8 cellular contexts compared by ENCODE assay signal in the genomic region with DNA sequence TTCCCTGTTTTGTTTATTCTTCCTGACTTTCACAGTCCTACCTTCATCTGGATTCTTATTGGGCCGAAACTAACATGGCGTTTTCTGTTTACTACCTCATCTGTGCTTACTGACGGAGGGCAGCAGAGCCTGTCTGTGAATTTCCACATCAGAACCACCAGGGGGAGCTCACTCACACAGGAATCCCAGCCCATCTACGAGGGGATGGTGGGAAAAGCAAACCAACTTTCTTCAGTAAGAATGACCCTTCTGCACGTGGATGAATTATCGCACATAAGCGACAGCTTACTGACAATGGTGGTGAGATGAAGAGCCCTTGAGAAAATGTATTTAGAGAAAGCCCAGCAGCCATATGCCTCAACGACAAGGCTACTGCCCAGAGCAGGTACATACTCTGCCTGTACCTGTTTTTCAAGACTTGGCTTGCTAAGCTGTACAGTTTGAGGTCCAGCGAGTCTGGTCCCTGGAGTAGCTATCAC. TPM values are rescaled to one million over a fixed set of nuclear protein-coding genes. Genes with fewer than 3 reads are reported as not detected.
DNase-seq lines count a peak whose midpoint lies in the region; ATAC-seq and TF ChIP-seq lines count a peak whose summit lies in the region.

No MANE protein-coding gene starts in this region.

- H3K27ac Mint-ChIP-seq in CD4-positive, alpha-beta T cell = no peak overlapping the region
- H3K27ac Mint-ChIP-seq in activated naive CD4-positive, alpha-beta T cell treated with anti-CD3 and anti-CD28 coated beads, Interleukin-2, amount 10 ng/mL, durations not matched to agents 7 days and 5 days = no peak overlapping the region

- peak; percentile 27 to 53 (median 42) for DNase-seq in CD4-positive, alpha-beta T cell
- peak; percentile 67 for DNase-seq in MV-4-11 (lab: John Stamatoyannopoulos, UW)
- DNase-seq in SK-N-SH = peak; percentile 81
- DNase-seq in activated naive CD4-positive, alpha-beta T cell treated with anti-CD3 and anti-CD28 coated beads, Interleukin-2, amount 10 ng/mL, durations not matched to agents 7 days and 5 days = peak; percentile 67
- peak; percentile 58 for DNase-seq in glomerular endothelial cell (ENCODE audit: extremely low read depth, low read depth, low spot score)
- peak; percentile 64 to 69 for DNase-seq in uterus

- H3K4me3 Mint-ChIP-seq in CD4-positive, alpha-beta T cell = no peak overlapping the region
- no peak overlapping the region for H3K4me3 Mint-ChIP-seq in activated naive CD4-positive, alpha-beta T cell treated with anti-CD3 and anti-CD28 coated beads, Interleukin-2, amount 10 ng/mL, durations not matched to agents 7 days and 5 days

- TF ChIP-seq POLR2A in uterus (IDR thresholded peaks at IDR 0.05) = no peak

- peak; percentile 98 for ATAC-seq in CD4-positive, alpha-beta T cell (ENCODE audit: poor library complexity)
- peak; percentile 66 for ATAC-seq in GM21515 (IDR thresholded peaks at IDR 0.05; ENCODE audit: unreplicated experiment)

- peaks cover 6% of the 10 kb centered on the region for H3F3A ChIP-seq in SK-N-SH (replicated peaks; ENCODE audit: insufficient read depth)

- H3K36me3 ChIP-seq in SK-N-SH (replicated peaks in 1 of 2; ENCODE audit: control insufficient read depth in 1 of 2, insufficient read depth in 2 of 2, low read length in 1 of 2) (peaks cover 46 to 55% of the 10 kb centered on the region in 2 experiments), parathyroid adenoma (ENCODE audit: control insufficient read depth, insufficient read depth, low read length) (no peaks in the 10 kb centered on the region), uterus (no peaks in the 10 kb centered on the region)

- peak; percentile 96 for TF ChIP-seq CTCF in CD4-positive, alpha-beta T cell (IDR thresholded peaks at IDR 0.05)
- TF ChIP-seq CTCF in SK-N-SH (IDR thresholded peaks at IDR 0.05) (peak; percentile 96), parathyroid adenoma (IDR thresholded peaks at IDR 0.05) (peak; percentile 81), uterus (IDR thresholded peaks at IDR 0.05) (peak; percentile 87 to 93 (median 88))

- H4K20me1 ChIP-seq in SK-N-SH (ENCODE audit: insufficient read depth) = no peaks in the 10 kb centered on the region

- H3K9me3 Mint-ChIP-seq in CD4-positive, alpha-beta T cell = no peaks in the 10 kb centered on the region
- H3K9me3 Mint-ChIP-seq in activated naive CD4-positive, alpha-beta T cell treated with anti-CD3 and anti-CD28 coated beads, Interleukin-2, amount 10 ng/mL, durations not matched to agents 7 days and 5 days = no peaks in the 10 kb centered on the region

- TF ChIP-seq EP300 in SK-N-SH (IDR thresholded peaks at IDR 0.05; ENCODE audit: borderline replicate concordance in 1 of 2, low read depth in 1 of 2, low read length in 1 of 2) = no peak

- H3K79me2 ChIP-seq in SK-N-SH (ENCODE audit: insufficient read depth) (no peaks in the 10 kb centered on the region), parathyroid adenoma (no peaks in the 10 kb centered on the region)

- H3K4me3 ChIP-seq in SK-N-SH (ENCODE audit: low read depth in 2 of 2, low read length in 1 of 2) (no peak overlapping the region; a peak in 1 of 4 replicates), parathyroid adenoma (ENCODE audit: low read depth, low read length) (no peak overlapping the region), uterus (no peak overlapping the region)

- H3K27me3 Mint-ChIP-seq in CD4-positive, alpha-beta T cell = no peaks in the 10 kb centered on the region
- H3K27me3 Mint-ChIP-seq in activated naive CD4-positive, alpha-beta T cell treated with anti-CD3 and anti-CD28 coated beads, Interleukin-2, amount 10 ng/mL, durations not matched to agents 7 days and 5 days = no peaks in the 10 kb centered on the region

- H3K4me2 ChIP-seq in SK-N-SH (no peak overlapping the region), parathyroid adenoma (ENCODE audit: low read length) (no peak overlapping the region)

- no peak overlapping the region for H3K27ac ChIP-seq in CD4-positive, alpha-beta T cell (ENCODE audit: low read depth, low read length)
- H3K27ac ChIP-seq in SK-N-SH (ENCODE audit: low read depth in 2 of 2, low read length in 1 of 2) (peak overlapping the region in 1 of 2 experiments; percentile 2; a peak in 1 of 4 replicates), parathyroid adenoma (peak overlapping the region; percentile 39), uterus (peak overlapping the region; percentile 44 to 62)

- H3K9ac ChIP-seq in SK-N-SH (no peak overlapping the region), parathyroid adenoma (no peak overlapping the region)

- POLR2A ChIA-PET in CD4-positive, alpha-beta T cell (lab: Charles Lee) = interaction anchor here (0.6 to 1.6 kb wide), 6 partner anchors 42 to 349 kb away, joined by 3 to 7 read pairs (median 3); no protein-coding TSS in a partner anchor
- POLR2A ChIA-PET in SK-N-SH (lab: Yijun Ruan, JAX) = no interaction called here

- no peaks in the 10 kb centered on the region for H3K27me3 ChIP-seq in CD4-positive, alpha-beta T cell (ENCODE audit: control insufficient read depth, insufficient read depth, low read length)
- H3K27me3 ChIP-seq in SK-N-SH (ENCODE audit: insufficient read depth) (no peaks in the 10 kb centered on the region), parathyroid adenoma (ENCODE audit: control insufficient read depth, insufficient read depth, low read length) (no peaks in the 10 kb centered on the region), uterus (no peaks in the 10 kb centered on the region)

- H2AFZ ChIP-seq in SK-N-SH (ENCODE audit: low read depth) = no peak overlapping the region
- H2AFZ ChIP-seq in parathyroid adenoma = no peak overlapping the region

- intact Hi-C loops in CD4-positive, alpha-beta T cell (cut with DNase I, micrococcal nuclease) = loop anchor here (1.0 to 5.0 kb wide), 5 partner anchors 42 to 572 kb away; partner anchors contain the start of gene PHF21A (in 1 of the 2)
- intact Hi-C loops in uterus (cut with DNase I; ENCODE audit: low total_unique reads) = loop anchor here (5.0 kb wide), 1 partner anchor 37 kb away; no protein-coding TSS in a partner anchor

- CTCF ChIA-PET in CD4-positive, alpha-beta T cell (lab: Charles Lee) = interaction anchor here (0.8 to 4.5 kb wide), 18 partner anchors 10 to 387 kb away, joined by 3 to 33 read pairs (median 4); no protein-coding TSS in a partner anchor
- CTCF ChIA-PET in SK-N-SH (lab: Yijun Ruan, JAX) = interaction anchor here (0.6 to 5.5 kb wide), 57 partner anchors 10 to 425 kb away, joined by 3 to 93 read pairs (median 5); no protein-coding TSS in a partner anchor
- CTCF ChIA-PET in activated naive CD4-positive, alpha-beta T cell treated with anti-CD3 and anti-CD28 coated beads, Interleukin-2, amount 10 ng/mL, durations not matched to agents 7 days and 5 days (lab: Charles Lee) = interaction anchor here (0.7 to 4.9 kb wide), 30 partner anchors 8 to 431 kb away, joined by 3 to 52 read pairs (median 6); partner anchors contain the start of gene PEX16

- no peaks in the 10 kb centered on the region for H3K9me2 ChIP-seq in SK-N-SH

- H3K4me1 Mint-ChIP-seq in CD4-positive, alpha-beta T cell (ENCODE audit: low read depth) = no peaks in the 10 kb centered on the region
- no peaks in the 10 kb centered on the region for H3K4me1 Mint-ChIP-seq in activated naive CD4-positive, alpha-beta T cell treated with anti-CD3 and anti-CD28 coated beads, Interleukin-2, amount 10 ng/mL, durations not matched to agents 7 days and 5 days

- H3K36me3 Mint-ChIP-seq in CD4-positive, alpha-beta T cell (ENCODE audit: low read depth) = peaks cover 47% of the 10 kb centered on the region
- peaks cover 2% of the 10 kb centered on the region for H3K36me3 Mint-ChIP-seq in activated naive CD4-positive, alpha-beta T cell treated with anti-CD3 and anti-CD28 coated beads, Interleukin-2, amount 10 ng/mL, durations not matched to agents 7 days and 5 days

- 24% methylated on average over 9 of the region's 9 CpGs for WGBS in SK-N-SH (ENCODE audit: low lambda C conversion rate)

- no peaks in the 10 kb centered on the region for H3K9me3 ChIP-seq in CD4-positive, alpha-beta T cell (ENCODE audit: control insufficient read depth, low read length)
- no peaks in the 10 kb centered on the region for H3K9me3 ChIP-seq in SK-N-SH
- no peaks in the 10 kb centered on the region for H3K9me3 ChIP-seq in parathyroid adenoma (ENCODE audit: control insufficient read depth, low read length)
- H3K9me3 ChIP-seq in uterus = no peaks in the 10 kb centered on the region

- TF ChIP-seq RAD21 in SK-N-SH (IDR thresholded peaks at IDR 0.05; ENCODE audit: low read length) = peak; percentile 91

- no peaks in the 10 kb centered on the region; a peak in 1 of 4 replicates for H3K4me1 ChIP-seq in SK-N-SH (ENCODE audit: control insufficient read depth in 1 of 2, insufficient read depth in 2 of 2, low read depth in 1 of 2, low read length in 1 of 2)
- no peaks in the 10 kb centered on the region for H3K4me1 ChIP-seq in parathyroid adenoma
- H3K4me1 ChIP-seq in uterus = no peaks in the 10 kb centered on the region

RNA-seq across cellular contexts. Expression of gene LARGE2, which starts 42.5 kb away (rescaled TPM):
- total RNA-seq in CD4-positive, alpha-beta T cell = 1 to 10 TPM; 2.7 to 3.5 TPM
- 1.4 and 2.4 TPM in 2 replicates for polyA plus RNA-seq in SK-N-SH (2012; rRNA removed)
- polyA plus RNA-seq in SK-N-SH (2012; cell fraction: cytosol; rRNA removed) = 0.94 and 1.6 TPM in 2 replicates
- 4.6 and 6.3 TPM in 2 replicates for polyA plus RNA-seq in SK-N-SH (2012; cell fraction: nucleus; rRNA removed)
- total RNA-seq in glomerular endothelial cell (not detected in 2 replicates), uterus (1 to 10 TPM in 2 of 4 donors, under 1 TPM in 1, not detected in 1; 0.64 to 4.4 (median 2.4) TPM)

RNA-seq across cellular contexts. Expression of gene PEX16, which starts 47.3 kb away (rescaled TPM):
- 10 to 100 TPM; 56.3 to 62.0 TPM for total RNA-seq in CD4-positive, alpha-beta T cell
- polyA plus RNA-seq in SK-N-SH (2012; rRNA removed) = 44.1 and 46.4 TPM in 2 replicates
- polyA plus RNA-seq in SK-N-SH (2012; cell fraction: cytosol; rRNA removed) = 22.0 and 28.1 TPM in 2 replicates
- 92.8 and 94.1 TPM in 2 replicates for polyA plus RNA-seq in SK-N-SH (2012; cell fraction: nucleus; rRNA removed)
- total RNA-seq in glomerular endothelial cell (25.1 and 35.0 TPM in 2 replicates), uterus (10 to 100 TPM; 15.3 to 32.1 (median 27.6) TPM)

RNA-seq across cellular contexts. Expression of gene FREY1, which starts 57.9 kb away (rescaled TPM):
- total RNA-seq in CD4-positive, alpha-beta T cell = 1 to 10 TPM; 5.7 to 6.0 TPM
- 0.30 and 0.49 TPM in 2 replicates for polyA plus RNA-seq in SK-N-SH (2012; rRNA removed)
- 0.14 TPM in 1 of 2 replicates, not detected in the other for polyA plus RNA-seq in SK-N-SH (2012; cell fraction: cytosol; rRNA removed)
- 0.89 and 1.3 TPM in 2 replicates for polyA plus RNA-seq in SK-N-SH (2012; cell fraction: nucleus; rRNA removed)
- total RNA-seq in glomerular endothelial cell = 0.29 TPM in 1 of 2 replicates, not detected in the other
- 1 to 10 TPM in 1 of 4 donors, not detected in 3; 1.6 TPM for total RNA-seq in uterus
